1 cellular context compared by ENCODE assay signal in the genomic region with DNA sequence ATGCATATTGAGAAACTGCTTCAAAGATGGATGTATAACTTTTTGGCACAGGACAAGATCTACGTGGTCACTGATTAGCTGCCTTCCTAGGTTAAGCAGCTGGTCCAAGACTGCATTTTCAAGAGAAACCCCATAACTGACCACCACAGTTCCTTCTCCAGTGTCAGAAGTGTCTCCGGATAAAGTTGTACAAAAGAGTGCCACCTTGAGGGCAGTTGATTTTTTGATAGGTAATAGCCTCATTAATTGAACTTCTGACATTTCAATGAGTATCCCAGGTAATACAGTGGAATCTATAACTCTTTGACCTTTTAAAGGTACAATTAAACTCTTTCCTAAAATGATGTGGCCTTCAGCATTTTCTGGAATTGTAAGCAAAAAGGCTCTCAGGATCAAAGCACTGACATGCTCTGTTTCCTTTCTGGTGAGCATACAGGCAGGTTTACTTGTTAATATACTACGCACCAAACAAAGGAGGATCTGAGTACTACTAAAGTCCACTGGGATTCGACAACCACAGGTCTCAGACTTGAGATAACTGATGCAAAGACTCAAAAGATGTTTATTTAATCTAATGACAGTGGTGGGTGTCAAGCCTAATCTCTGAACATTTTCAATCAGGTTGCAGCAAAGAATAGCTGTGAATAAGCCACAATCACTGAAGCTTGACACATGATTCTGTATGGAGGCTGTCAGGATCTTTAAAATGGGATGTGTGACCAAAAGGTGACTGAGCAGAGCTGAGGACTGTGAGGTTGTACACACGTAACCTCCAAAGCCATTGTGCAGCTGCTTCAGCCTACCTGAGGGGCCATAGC.
TF ChIP-seq lines count a peak whose summit lies in the region.

No MANE protein-coding gene starts in this region.

TF ChIP-seq in IMR-90, 13 proteins besides CTCF, POLR2A, EP300 and RAD21:
- TF ChIP-seq MXI1 (IDR thresholded peaks at IDR 0.05; ENCODE audit: borderline replicate concordance, low read depth, low read length): no peak
- no peak for TF ChIP-seq MAFK (IDR thresholded peaks at IDR 0.05; ENCODE audit: low read depth, low read length)
- TF ChIP-seq RFX5 (IDR thresholded peaks at IDR 0.05; ENCODE audit: low read depth, low read length): no peak
- no peak for TF ChIP-seq RCOR1 (IDR thresholded peaks at IDR 0.05; ENCODE audit: insufficient replicate concordance, low read length)
